Comparison of ENCODE assay signal across 8 cellular contexts in the genomic region with DNA sequence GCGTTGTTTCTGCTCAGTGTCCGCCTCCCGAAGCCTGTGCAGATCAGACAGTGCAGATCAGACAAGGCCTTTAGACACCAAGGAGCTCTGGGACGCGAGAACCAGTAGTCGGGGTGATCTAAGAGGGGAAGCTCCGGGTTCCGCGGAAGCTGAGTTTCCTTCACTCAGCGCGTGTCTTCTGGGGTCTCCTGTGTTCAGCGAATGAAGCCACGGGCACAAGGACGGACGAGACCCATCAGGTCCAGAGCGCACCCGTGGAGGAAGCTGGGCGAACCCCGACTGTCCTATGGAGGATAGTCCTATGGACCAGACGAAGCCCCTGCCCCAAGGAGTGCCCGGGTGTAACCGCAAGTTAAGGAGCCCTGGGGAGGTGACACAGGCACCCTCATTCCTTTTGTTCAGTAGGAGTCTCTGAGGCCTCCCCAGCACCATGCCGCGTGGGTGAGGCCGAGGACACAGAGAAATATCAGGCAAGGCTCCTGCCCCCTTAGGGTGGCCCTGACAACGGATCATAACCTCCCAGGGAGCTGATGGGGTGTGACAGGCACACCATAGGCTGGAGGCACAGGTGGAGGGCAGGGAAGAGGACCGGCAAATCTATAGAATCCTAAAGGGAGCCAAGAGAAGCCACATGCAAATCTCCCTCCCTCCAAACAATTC. TPM values are rescaled to one million over a fixed set of nuclear protein-coding genes. Genes with fewer than 3 reads are reported as not detected.
DNase-seq lines count a peak whose midpoint lies in the region; ATAC-seq lines count a peak whose summit lies in the region.

No MANE protein-coding gene starts in this region.

- H3K4me3 ChIP-seq in endocrine pancreas (ENCODE audit: control insufficient read depth, insufficient read depth, low read length): no peak overlapping the region
- peak overlapping the region; percentile 92 for H3K4me3 ChIP-seq in naive thymus-derived CD4-positive, alpha-beta T cell (ENCODE audit: low read length)

- peaks cover 2% of the 10 kb centered on the region for H3K36me3 Mint-ChIP-seq in IgD-negative memory B cell
- peaks cover 45% of the 10 kb centered on the region for H3K36me3 Mint-ChIP-seq in T-helper 1 cell treated with Interleukin-12 subunit alpha and Interleukin-12 subunit beta and Interleukin-4 antibody, amounts not matched to agents 30 μg/mL and 1 μg/mL, for 36 hours (ENCODE audit: low read depth)
- peaks cover 7 to 43% (median 16%) of the 10 kb centered on the region in 5 donors for H3K36me3 Mint-ChIP-seq in naive thymus-derived CD4-positive, alpha-beta T cell

- peak overlapping the region; percentile 97 to 100 (median 100) for H3K4me3 Mint-ChIP-seq in IgD-negative memory B cell
- peak overlapping the region; percentile 98 for H3K4me3 Mint-ChIP-seq in T-helper 1 cell treated with Interleukin-12 subunit alpha and Interleukin-12 subunit beta and Interleukin-4 antibody, amounts not matched to agents 30 μg/mL and 1 μg/mL, for 36 hours
- H3K4me3 Mint-ChIP-seq in naive thymus-derived CD4-positive, alpha-beta T cell: peak overlapping the region; percentile 94 to 100 (median 100)

- H3K27me3 Mint-ChIP-seq in IgD-negative memory B cell: no peaks in the 10 kb centered on the region
- no peaks in the 10 kb centered on the region for H3K27me3 Mint-ChIP-seq in T-helper 1 cell treated with Interleukin-12 subunit alpha and Interleukin-12 subunit beta and Interleukin-4 antibody, amounts not matched to agents 30 μg/mL and 1 μg/mL, for 36 hours (ENCODE audit: low read depth)
- peaks cover 0 to 3% (median 0%) of the 10 kb centered on the region in 5 donors for H3K27me3 Mint-ChIP-seq in naive thymus-derived CD4-positive, alpha-beta T cell

- DNase-seq in NCI-H1417 (lab: John Stamatoyannopoulos, UW) (peak; percentile 65 to 90 (median 82)), NCI-H1417 treated with DMSO at 0.1 percent for 48 hours (lab: John Stamatoyannopoulos, UW) (no peak)
- peak in 2 of 9 donors; percentile 27 to 28 for DNase-seq in naive thymus-derived CD4-positive, alpha-beta T cell

- no peaks in the 10 kb centered on the region for H3K4me1 ChIP-seq in endocrine pancreas (ENCODE audit: control insufficient read depth, insufficient read depth, low read length)
- H3K4me1 ChIP-seq in naive thymus-derived CD4-positive, alpha-beta T cell (ENCODE audit: control insufficient read depth in 2 of 2, insufficient read depth in 2 of 2, low read length in 2 of 2): peaks cover 45 to 46% of the 10 kb centered on the region in 2 donors

- peaks cover 24 to 43% (median 30%) of the 10 kb centered on the region in 3 donors for H3K4me1 Mint-ChIP-seq in IgD-negative memory B cell
- peaks cover 39% of the 10 kb centered on the region for H3K4me1 Mint-ChIP-seq in T-helper 1 cell treated with Interleukin-12 subunit alpha and Interleukin-12 subunit beta and Interleukin-4 antibody, amounts not matched to agents 30 μg/mL and 1 μg/mL, for 36 hours (ENCODE audit: low read depth)
- H3K4me1 Mint-ChIP-seq in naive thymus-derived CD4-positive, alpha-beta T cell: peaks cover 31 to 68% (median 60%) of the 10 kb centered on the region in 7 donors

- intact Hi-C loops in naive thymus-derived CD4-positive, alpha-beta T cell (cut with micrococcal nuclease): loop anchor here (1.0 to 10.0 kb wide), 20 partner anchors 24 to 1517 kb away; a partner anchor contains a TSS

- POLR2A ChIA-PET in naive thymus-derived CD4-positive, alpha-beta T cell (lab: Charles Lee): interaction anchor here (0.8 to 3.1 kb wide), 22 partner anchors 9 to 270 kb away, joined by 3 to 27 read pairs (median 4); a partner anchor contains a TSS

- H3K9me3 Mint-ChIP-seq in IgD-negative memory B cell: no peaks in the 10 kb centered on the region
- no peaks in the 10 kb centered on the region for H3K9me3 Mint-ChIP-seq in T-helper 1 cell treated with Interleukin-12 subunit alpha and Interleukin-12 subunit beta and Interleukin-4 antibody, amounts not matched to agents 30 μg/mL and 1 μg/mL, for 36 hours
- peaks cover 0 to 8% (median 0%) of the 10 kb centered on the region in 11 donors for H3K9me3 Mint-ChIP-seq in naive thymus-derived CD4-positive, alpha-beta T cell

- peak overlapping the region; percentile 93 to 100 (median 98) for H3K27ac Mint-ChIP-seq in IgD-negative memory B cell
- H3K27ac Mint-ChIP-seq in T-helper 1 cell treated with Interleukin-12 subunit alpha and Interleukin-12 subunit beta and Interleukin-4 antibody, amounts not matched to agents 30 μg/mL and 1 μg/mL, for 36 hours: peak overlapping the region; percentile 98
- peak overlapping the region; percentile 91 to 100 (median 99) for H3K27ac Mint-ChIP-seq in naive thymus-derived CD4-positive, alpha-beta T cell

- ATAC-seq in naive thymus-derived CD4-positive, alpha-beta T cell: no peak
- ATAC-seq in HG03196 (IDR thresholded peaks at IDR 0.05; ENCODE audit: unreplicated experiment) (no peak), GM18867 (IDR thresholded peaks at IDR 0.05; ENCODE audit: unreplicated experiment) (no peak)

- H3K36me3 ChIP-seq in endocrine pancreas (ENCODE audit: control insufficient read depth, insufficient read depth, low read length): no peaks in the 10 kb centered on the region
- H3K36me3 ChIP-seq in naive thymus-derived CD4-positive, alpha-beta T cell (ENCODE audit: control insufficient read depth in 2 of 3, insufficient read depth in 3 of 3, low read length in 3 of 3): peaks cover 0 to 37% (median 11%) of the 10 kb centered on the region in 3 experiments

- H3K27me3 ChIP-seq in endocrine pancreas (ENCODE audit: control insufficient read depth, insufficient read depth, low read length): no peaks in the 10 kb centered on the region
- no peaks in the 10 kb centered on the region for H3K27me3 ChIP-seq in naive thymus-derived CD4-positive, alpha-beta T cell (ENCODE audit: control insufficient read depth in 2 of 2, insufficient read depth in 2 of 2, low read length in 2 of 2)

- peak overlapping the region; percentile 55 for H3K9ac ChIP-seq in endocrine pancreas (ENCODE audit: control insufficient read depth, insufficient read depth, low read length)

- CTCF ChIA-PET in naive thymus-derived CD4-positive, alpha-beta T cell (lab: Charles Lee): interaction anchor here (0.8 to 2.4 kb wide), 6 partner anchors 16 to 124 kb away, joined by 3 to 16 read pairs (median 4); a partner anchor contains a TSS

- peak overlapping the region; percentile 91 for H3K27ac ChIP-seq in naive thymus-derived CD4-positive, alpha-beta T cell (ENCODE audit: low read depth, low read length)

- H3K9me3 ChIP-seq in endocrine pancreas (ENCODE audit: control insufficient read depth, low read length): no peaks in the 10 kb centered on the region
- no peaks in the 10 kb centered on the region for H3K9me3 ChIP-seq in naive thymus-derived CD4-positive, alpha-beta T cell (ENCODE audit: control insufficient read depth in 2 of 3, low read length in 3 of 3)

RNA-seq across cellular contexts. Expression of a gene that starts 0.6 kb away (rescaled TPM):
- polyA plus RNA-seq in IgD-negative memory B cell: 1.1 TPM
- total RNA-seq in naive thymus-derived CD4-positive, alpha-beta T cell: 10 to 100 TPM in 3 of 5 experiments, 1 to 10 TPM in 2; 9.3 to 15.7 (median 13.6) TPM
- under 1 TPM; 0.33 to 0.71 TPM for polyA plus RNA-seq in naive thymus-derived CD4-positive, alpha-beta T cell

RNA-seq across cellular contexts. Expression of a gene that starts 1.0 kb away (rescaled TPM):
- polyA plus RNA-seq in IgD-negative memory B cell: 825 TPM
- total RNA-seq in naive thymus-derived CD4-positive, alpha-beta T cell: 1,000 to 10,000 TPM; 2,549 to 3,799 (median 3,242) TPM
- polyA plus RNA-seq in naive thymus-derived CD4-positive, alpha-beta T cell: 1,000 to 10,000 TPM in 1 of 2 donors, 100 to 1,000 TPM in 1; 740 to 1,050 TPM

RNA-seq across cellular contexts. Expression of a gene that starts 8.1 kb away (rescaled TPM):
- polyA plus RNA-seq in IgD-negative memory B cell: not detected
- total RNA-seq in naive thymus-derived CD4-positive, alpha-beta T cell: not detected
- not detected for polyA plus RNA-seq in naive thymus-derived CD4-positive, alpha-beta T cell

RNA-seq across cellular contexts. Expression of a gene that starts 14.4 kb away (rescaled TPM):
- polyA plus RNA-seq in IgD-negative memory B cell: not detected
- under 1 TPM in 2 of 5 experiments, not detected in 3; 0.58 to 0.69 TPM for total RNA-seq in naive thymus-derived CD4-positive, alpha-beta T cell
- not detected for polyA plus RNA-seq in naive thymus-derived CD4-positive, alpha-beta T cell

RNA-seq across cellular contexts. Expression of a gene that starts 21.6 kb away (rescaled TPM):
- polyA plus RNA-seq in IgD-negative memory B cell: not detected
- not detected for total RNA-seq in naive thymus-derived CD4-positive, alpha-beta T cell
- not detected for polyA plus RNA-seq in naive thymus-derived CD4-positive, alpha-beta T cell
